ENCODE assay signal across 23 cellular contexts in the genomic region with DNA sequence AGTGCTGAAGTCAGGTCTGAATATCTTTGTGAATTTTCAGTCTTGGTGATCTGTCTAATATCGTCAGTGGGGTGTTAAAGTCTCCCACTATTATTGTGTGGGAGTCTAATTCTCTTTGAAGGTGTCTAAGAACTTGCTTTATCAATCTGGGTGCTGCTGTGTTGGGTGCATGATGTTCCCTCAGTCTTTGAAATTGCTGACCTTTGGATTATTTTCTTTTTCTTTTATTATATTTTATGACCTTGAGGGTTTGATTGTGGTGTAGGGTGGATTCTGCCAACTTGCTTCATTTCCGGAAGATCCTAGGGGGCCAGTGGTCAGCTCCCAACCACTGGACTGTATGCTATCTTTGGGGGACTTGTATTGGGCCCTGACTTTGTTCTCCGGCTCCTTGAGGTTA.
A peak's percentile ranks its signal among the peaks of the same experiment; 100 is the strongest.
DNase-seq lines count a peak whose midpoint lies in the region; ATAC-seq, FAIRE-seq and TF ChIP-seq lines count a peak whose summit lies in the region.
"Had no signal": no experiment of that assay in that cellular context is flagged by ENCODE, and none has a peak within 500 bp of the region (broad histone marks: within the 10 kb centered on the region; RNA-seq: fewer than 3 reads in every experiment).

No MANE protein-coding gene starts in this region.

- POLR2A ChIA-PET in HepG2 (lab: Yijun Ruan, JAX) = no interaction called here
- POLR2A ChIA-PET in K562 (lab: Yijun Ruan, JAX) = no interaction called here

- H2AFZ ChIP-seq in HepG2 (ENCODE audit: low read length) (no peak overlapping the region), K562 (ENCODE audit: low read depth, low read length) (no peak overlapping the region)

- H3K9me3 ChIP-seq in HepG2 (ENCODE audit: low read length) (no peaks in the 10 kb centered on the region), right lobe of liver (no peaks in the 10 kb centered on the region), K562 (replicated peaks; ENCODE audit: control insufficient read depth, insufficient read depth, low read depth, low read length) (no peaks in the 10 kb centered on the region), esophagus muscularis mucosa (no peaks in the 10 kb centered on the region)
- H3K9me3 ChIP-seq: BE2C, BLaER1 had no signal

- no peak overlapping the region for H3K9ac ChIP-seq in HepG2 (ENCODE audit: insufficient read depth, low read depth, low read length)
- no peak overlapping the region for H3K9ac ChIP-seq in K562 (ENCODE audit: insufficient read depth in 1 of 2, low read depth in 2 of 2, low read length in 2 of 2)
- H3K9ac ChIP-seq: BLaER1 had no signal

- TF ChIP-seq POLR2A in HepG2 (IDR thresholded peaks at IDR 0.05; ENCODE audit: insufficient read depth in 1 of 2, low read depth in 2 of 2, low read length in 2 of 2) (no peak), right lobe of liver (IDR thresholded peaks at IDR 0.05) (no peak), K562 (conservative IDR thresholded peaks at IDR 0.05) (no peak), esophagus muscularis mucosa (IDR thresholded peaks at IDR 0.05; ENCODE audit: low read depth) (no peak)

- H3K27ac ChIP-seq in HepG2 (ENCODE audit: extremely low read length, insufficient read depth, low read length) (no peak overlapping the region), right lobe of liver (no peak overlapping the region), K562 (ENCODE audit: extremely low read depth, low read depth, low read length) (no peak overlapping the region), esophagus muscularis mucosa (replicated peaks in 1 of 4) (no peak overlapping the region)
- H3K27ac ChIP-seq: 22Rv1, BLaER1 had no signal

- H3K27me3 ChIP-seq in HepG2 (ENCODE audit: control insufficient read depth in 1 of 2, insufficient read depth in 2 of 2, low read length in 2 of 2) (no peaks in the 10 kb centered on the region), right lobe of liver (no peaks in the 10 kb centered on the region), K562 (ENCODE audit: control insufficient read depth in 2 of 2, insufficient read depth in 2 of 2, low read length in 2 of 2) (no peaks in the 10 kb centered on the region), esophagus muscularis mucosa (no peaks in the 10 kb centered on the region)
- H3K27me3 ChIP-seq: BE2C, BLaER1 had no signal

- H3K79me2 ChIP-seq in HepG2 (ENCODE audit: insufficient read depth, low read length) (no peaks in the 10 kb centered on the region), K562 (ENCODE audit: control insufficient read depth, insufficient read depth, low read length) (no peaks in the 10 kb centered on the region)

- FAIRE-seq in HepG2 (lab: Jason Lieb, UNC) (no peak), K562 (lab: Jason Lieb, UNC) (no peak)
- FAIRE-seq: GM12878, GM12892, GM18507 had no signal

- H3K4me3 ChIP-seq in HepG2 (replicated peaks in 1 of 3; ENCODE audit: insufficient read depth in 1 of 3, low read depth in 2 of 3, low read length in 3 of 3) (no peak overlapping the region), right lobe of liver (no peak overlapping the region), K562 (no peak overlapping the region), esophagus muscularis mucosa (no peak overlapping the region)
- H3K4me3 ChIP-seq: BLaER1, GM12878 had no signal

- in situ Hi-C loops in HepG2 (cut with HindIII; ENCODE audit: extremely low pct_ligation_motif_present, low pct_unique_long_range_greater_than_20kb) (no loop called here), K562 (cut with MboI) (no loop called here)

- intact Hi-C loops in HepG2 (cut with micrococcal nuclease; ENCODE audit: unreplicated experiment) (no loop called here), right lobe of liver (cut with DNase I) (no loop called here), K562 (cut with micrococcal nuclease) (no loop called here), esophagus muscularis mucosa (cut with DNase I) (no loop called here)

- TF ChIP-seq EP300 in HepG2 (IDR thresholded peaks at IDR 0.05; ENCODE audit: low read depth in 2 of 2, low read length in 2 of 2) (no peak), HepG2 (CRISPR knock-in tag; IDR thresholded peaks at IDR 0.05; ENCODE audit: borderline replicate concordance) (no peak), K562 (IDR thresholded peaks at IDR 0.05; ENCODE audit: low read length) (no peak), esophagus muscularis mucosa (IDR thresholded peaks at IDR 0.05) (no peak)

- BruUV-seq in HepG2 (replicated peaks; lab: Mats Ljungman, UMichigan) (no TSS peak), K562 (replicated peaks; lab: Mats Ljungman, UMichigan) (no TSS peak)

- TF ChIP-seq RAD21 in HepG2 (CRISPR knock-in tag; IDR thresholded peaks at IDR 0.05) (no peak), K562 (CRISPR knock-in tag; conservative IDR thresholded peaks at IDR 0.05 in 1 of 2, IDR thresholded peaks at IDR 0.05 in 1 of 2) (no peak)

- ATAC-seq in HepG2 = no peak
- no peak for ATAC-seq in right lobe of liver
- ATAC-seq in K562 = no peak
- ATAC-seq in HG03521 (IDR thresholded peaks at IDR 0.05; ENCODE audit: unreplicated experiment) = no peak
- ATAC-seq: GM12878 had no signal

- WGBS in HepG2 (ENCODE audit: low lambda C conversion rate) = 35% methylated on average over 3 of the region's 3 CpGs
- 87% methylated on average over 3 of the region's 3 CpGs for WGBS in right lobe of liver (ENCODE audit: insufficient coverage, low coverage, low lambda C conversion rate, missing lambda C conversion rate)
- WGBS in K562 (ENCODE audit: insufficient coverage, low coverage, missing lambda C conversion rate) = 0% methylated on average over 3 of the region's 3 CpGs
- 96% methylated on average over 3 of the region's 3 CpGs for WGBS in esophagus muscularis mucosa

- no peaks in the 10 kb centered on the region for H3K36me3 ChIP-seq in HepG2 (replicated peaks in 1 of 2; ENCODE audit: control insufficient read depth in 1 of 2, insufficient read depth in 2 of 2, low read length in 2 of 2)
- no peaks in the 10 kb centered on the region for H3K36me3 ChIP-seq in right lobe of liver
- H3K36me3 ChIP-seq in K562 (ENCODE audit: control insufficient read depth, insufficient read depth, low read length) = no peaks in the 10 kb centered on the region
- no peaks in the 10 kb centered on the region for H3K36me3 ChIP-seq in esophagus muscularis mucosa
- H3K36me3 ChIP-seq: BE2C, BLaER1 had no signal

- H4K20me1 ChIP-seq in HepG2 (ENCODE audit: insufficient read depth, low read length) (no peaks in the 10 kb centered on the region), K562 (replicated peaks; ENCODE audit: control insufficient read depth, insufficient read depth, low read length) (no peaks in the 10 kb centered on the region)
- H4K20me1 ChIP-seq: BLaER1 had no signal

- H3K4me2 ChIP-seq in HepG2 (ENCODE audit: low read depth, low read length) (no peak overlapping the region), K562 (ENCODE audit: insufficient read depth, low read length) (no peak overlapping the region)
- H3K4me2 ChIP-seq: BLaER1 had no signal

- CTCF ChIA-PET in HepG2 (lab: Yijun Ruan, JAX; ENCODE audit: low intra/inter-chr PET ratio, low total read pairs) (no interaction called here), K562 (lab: Yijun Ruan, JAX; ENCODE audit: low intra/inter-chr PET ratio) (no interaction called here)

- TF ChIP-seq CTCF in HepG2 (CRISPR knock-in tag; IDR thresholded peaks at IDR 0.05) (no peak), right lobe of liver (IDR thresholded peaks at IDR 0.05) (no peak), K562 (IDR thresholded peaks at IDR 0.05 in 2 of 3, conservative IDR thresholded peaks at IDR 0.05 in 1 of 3; ENCODE audit: insufficient read depth in 2 of 3, low read depth in 1 of 3, low read length in 3 of 3) (no peak), esophagus muscularis mucosa (IDR thresholded peaks at IDR 0.05) (no peak)

- H3K9me1 ChIP-seq in K562 (ENCODE audit: control insufficient read depth, insufficient read depth, low read length) = no peaks in the 10 kb centered on the region

- DNase-seq in HepG2 (ENCODE audit: low spot score) (no peak), right lobe of liver (no peak), K562 (ENCODE audit: extremely low read depth in 1 of 4, low spot score in 3 of 4) (no peak), esophagus muscularis mucosa (ENCODE audit: extremely low spot score) (no peak)
- DNase-seq: ACHN; C1 segment of cervical spinal cord; CD4-positive, alpha-beta memory T cell; CD4-positive, CD25-positive, alpha-beta regulatory T cell; CD8-positive, alpha-beta memory T cell; COR-L47; DMS 273 treated with DMSO at 0.1 percent for 48 hours; DMS153; DMS53; DMS79; EL; GDM1 had no signal

- no peaks in the 10 kb centered on the region for H3K4me1 ChIP-seq in HepG2 (ENCODE audit: insufficient read depth, low read length)
- no peaks in the 10 kb centered on the region for H3K4me1 ChIP-seq in right lobe of liver
- no peaks in the 10 kb centered on the region for H3K4me1 ChIP-seq in K562 (replicated peaks in 1 of 2; ENCODE audit: control insufficient read depth in 2 of 2, insufficient read depth in 2 of 2, low read length in 2 of 2)
- no peaks in the 10 kb centered on the region for H3K4me1 ChIP-seq in esophagus muscularis mucosa
- H3K4me1 ChIP-seq: BE2C, BLaER1 had no signal

TF ChIP-seq in HepG2, 621 proteins besides CTCF, POLR2A, EP300 and RAD21:
- TF ChIP-seq MAFK (conservative IDR thresholded peaks at IDR 0.05 in 1 of 2, IDR thresholded peaks at IDR 0.05 in 1 of 2; ENCODE audit: low read length in 2 of 2) (peak in 1 of 2 experiments; percentile 67; a peak in 3 of 4 replicates), PHF8 (CRISPR knock-in tag; IDR thresholded peaks at IDR 0.05) (no peak), MAFF (IDR thresholded peaks at IDR 0.05; ENCODE audit: low read depth, low read length) (peak; percentile 57)
- TF ChIP-seq, protein P1, sequence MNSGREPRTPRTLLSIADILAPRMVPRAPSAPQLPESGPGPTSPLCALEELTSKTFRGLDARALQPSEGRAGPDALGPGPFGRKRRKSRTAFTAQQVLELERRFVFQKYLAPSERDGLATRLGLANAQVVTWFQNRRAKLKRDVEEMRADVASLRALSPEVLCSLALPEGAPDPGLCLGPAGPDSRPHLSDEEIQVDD (CRISPR knock-in tag; IDR thresholded peaks at IDR 0.05; ENCODE audit: borderline replicate concordance) = no peak

TF ChIP-seq in K562, 482 proteins besides CTCF, POLR2A, EP300 and RAD21:
- no peak for TF ChIP-seq MTA3 (IDR thresholded peaks at IDR 0.05; ENCODE audit: borderline replicate concordance)
- TF ChIP-seq MAFF (IDR thresholded peaks at IDR 0.05; ENCODE audit: low read length) = peak; percentile 19; the same call in 1 of the 2 replicates
- peak; percentile 21; the same call in 1 of the 2 replicates for TF ChIP-seq ZNF316 (IDR thresholded peaks at IDR 0.05)
TF ChIP-seq in K562: peak in this region for 2.
